Comparison of ENCODE assay signal across 1 cellular context in the genomic region with DNA sequence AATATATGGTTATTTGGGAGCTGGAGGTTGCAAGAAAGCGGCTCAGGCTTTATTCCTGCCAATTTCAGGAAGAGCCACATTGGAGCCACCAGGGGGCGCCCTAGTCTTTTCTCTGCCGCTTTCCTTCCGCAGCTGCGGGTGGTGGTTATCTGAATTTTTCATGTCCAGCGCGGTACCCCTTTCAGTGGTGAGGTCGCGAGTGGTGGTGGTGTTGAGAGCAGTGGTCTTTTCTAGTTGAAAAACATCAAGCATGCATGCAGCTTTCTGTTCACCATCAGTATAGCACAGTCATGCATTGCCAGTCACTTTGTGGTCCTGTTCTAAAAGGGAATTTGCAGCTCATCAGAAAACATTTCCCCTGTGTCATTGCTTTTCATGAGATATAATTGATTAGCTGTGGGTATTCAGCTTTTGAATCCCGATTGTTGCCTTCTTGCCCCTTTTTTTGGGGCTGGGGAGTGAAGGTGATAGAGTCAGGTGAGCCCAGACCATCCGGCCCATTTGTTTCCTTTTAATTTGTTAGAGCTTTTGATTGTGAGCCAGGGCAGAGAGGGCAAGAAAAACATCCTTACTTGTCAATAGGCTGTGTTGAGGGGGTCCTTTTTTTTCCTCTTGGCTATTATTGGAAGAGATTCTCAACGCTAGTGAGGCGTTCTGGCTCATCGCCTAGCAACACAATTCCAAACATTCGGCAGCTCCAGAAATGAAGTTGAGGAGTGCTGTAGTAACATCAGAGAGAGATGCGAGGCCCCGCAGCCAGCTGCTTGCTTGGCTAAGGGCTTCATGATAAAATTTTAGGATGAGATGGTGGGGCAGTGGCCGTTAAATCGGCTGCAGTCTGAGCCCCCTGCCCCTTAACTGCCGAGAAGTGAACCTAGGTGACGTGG.
TF ChIP-seq lines count a peak whose summit lies in the region.

No MANE protein-coding gene starts in this region.

TF ChIP-seq in HepG2, 621 proteins besides CTCF, POLR2A, EP300 and RAD21 (continued from another document and continues in another):
- TF ChIP-seq, protein P1, sequence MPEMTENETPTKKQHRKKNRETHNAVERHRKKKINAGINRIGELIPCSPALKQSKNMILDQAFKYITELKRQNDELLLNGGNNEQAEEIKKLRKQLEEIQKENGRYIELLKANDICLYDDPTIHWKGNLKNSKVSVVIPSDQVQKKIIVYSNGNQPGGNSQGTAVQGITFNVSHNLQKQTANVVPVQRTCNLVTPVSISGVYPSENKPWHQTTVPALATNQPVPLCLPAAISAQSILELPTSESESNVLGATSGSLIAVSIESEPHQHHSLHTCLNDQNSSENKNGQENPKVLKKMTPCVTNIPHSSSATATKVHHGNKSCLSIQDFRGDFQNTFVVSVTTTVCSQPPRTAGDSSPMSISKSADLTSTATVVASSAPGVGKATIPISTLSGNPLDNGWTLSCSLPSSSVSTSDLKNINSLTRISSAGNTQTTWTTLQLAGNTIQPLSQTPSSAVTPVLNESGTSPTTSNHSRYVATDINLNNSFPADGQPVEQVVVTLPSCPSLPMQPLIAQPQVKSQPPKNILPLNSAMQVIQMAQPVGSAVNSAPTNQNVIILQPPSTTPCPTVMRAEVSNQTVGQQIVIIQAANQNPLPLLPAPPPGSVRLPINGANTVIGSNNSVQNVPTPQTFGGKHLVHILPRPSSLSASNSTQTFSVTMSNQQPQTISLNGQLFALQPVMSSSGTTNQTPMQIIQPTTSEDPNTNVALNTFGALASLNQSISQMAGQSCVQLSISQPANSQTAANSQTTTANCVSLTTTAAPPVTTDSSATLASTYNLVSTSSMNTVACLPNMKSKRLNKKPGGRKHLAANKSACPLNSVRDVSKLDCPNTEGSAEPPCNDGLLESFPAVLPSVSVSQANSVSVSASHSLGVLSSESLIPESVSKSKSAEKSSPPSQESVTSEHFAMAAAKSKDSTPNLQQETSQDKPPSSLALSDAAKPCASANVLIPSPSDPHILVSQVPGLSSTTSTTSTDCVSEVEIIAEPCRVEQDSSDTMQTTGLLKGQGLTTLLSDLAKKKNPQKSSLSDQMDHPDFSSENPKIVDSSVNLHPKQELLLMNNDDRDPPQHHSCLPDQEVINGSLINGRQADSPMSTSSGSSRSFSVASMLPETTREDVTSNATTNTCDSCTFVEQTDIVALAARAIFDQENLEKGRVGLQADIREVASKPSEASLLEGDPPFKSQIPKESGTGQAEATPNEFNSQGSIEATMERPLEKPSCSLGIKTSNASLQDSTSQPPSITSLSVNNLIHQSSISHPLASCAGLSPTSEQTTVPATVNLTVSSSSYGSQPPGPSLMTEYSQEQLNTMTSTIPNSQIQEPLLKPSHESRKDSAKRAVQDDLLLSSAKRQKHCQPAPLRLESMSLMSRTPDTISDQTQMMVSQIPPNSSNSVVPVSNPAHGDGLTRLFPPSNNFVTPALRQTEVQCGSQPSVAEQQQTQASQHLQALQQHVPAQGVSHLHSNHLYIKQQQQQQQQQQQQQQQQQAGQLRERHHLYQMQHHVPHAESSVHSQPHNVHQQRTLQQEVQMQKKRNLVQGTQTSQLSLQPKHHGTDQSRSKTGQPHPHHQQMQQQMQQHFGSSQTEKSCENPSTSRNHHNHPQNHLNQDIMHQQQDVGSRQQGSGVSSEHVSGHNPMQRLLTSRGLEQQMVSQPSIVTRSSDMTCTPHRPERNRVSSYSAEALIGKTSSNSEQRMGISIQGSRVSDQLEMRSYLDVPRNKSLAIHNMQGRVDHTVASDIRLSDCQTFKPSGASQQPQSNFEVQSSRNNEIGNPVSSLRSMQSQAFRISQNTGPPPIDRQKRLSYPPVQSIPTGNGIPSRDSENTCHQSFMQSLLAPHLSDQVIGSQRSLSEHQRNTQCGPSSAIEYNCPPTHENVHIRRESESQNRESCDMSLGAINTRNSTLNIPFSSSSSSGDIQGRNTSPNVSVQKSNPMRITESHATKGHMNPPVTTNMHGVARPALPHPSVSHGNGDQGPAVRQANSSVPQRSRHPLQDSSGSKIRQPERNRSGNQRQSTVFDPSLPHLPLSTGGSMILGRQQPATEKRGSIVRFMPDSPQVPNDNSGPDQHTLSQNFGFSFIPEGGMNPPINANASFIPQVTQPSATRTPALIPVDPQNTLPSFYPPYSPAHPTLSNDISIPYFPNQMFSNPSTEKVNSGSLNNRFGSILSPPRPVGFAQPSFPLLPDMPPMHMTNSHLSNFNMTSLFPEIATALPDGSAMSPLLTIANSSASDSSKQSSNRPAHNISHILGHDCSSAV (CRISPR knock-in tag; IDR thresholded peaks at IDR 0.05; ENCODE audit: borderline replicate concordance): no peak
- no peak for TF ChIP-seq ZNF562 (CRISPR knock-in tag; IDR thresholded peaks at IDR 0.05; ENCODE audit: borderline replicate concordance)
- TF ChIP-seq HOXA9 (CRISPR knock-in tag; IDR thresholded peaks at IDR 0.05; ENCODE audit: borderline replicate concordance): no peak
- TF ChIP-seq ZNF709 (CRISPR knock-in tag; IDR thresholded peaks at IDR 0.05): no peak
- TF ChIP-seq MZF1 (CRISPR knock-in tag; IDR thresholded peaks at IDR 0.05; ENCODE audit: borderline replicate concordance): no peak
- TF ChIP-seq ZBTB8A (CRISPR knock-in tag; IDR thresholded peaks at IDR 0.05; ENCODE audit: borderline replicate concordance, low read depth): no peak
- no peak for TF ChIP-seq ZNF124 (CRISPR knock-in tag; IDR thresholded peaks at IDR 0.05)
- TF ChIP-seq PHF8 (CRISPR knock-in tag; IDR thresholded peaks at IDR 0.05): no peak
- no peak for TF ChIP-seq HNRNPL (IDR thresholded peaks at IDR 0.05; ENCODE audit: low read depth, low read length)
- TF ChIP-seq, protein P2, sequence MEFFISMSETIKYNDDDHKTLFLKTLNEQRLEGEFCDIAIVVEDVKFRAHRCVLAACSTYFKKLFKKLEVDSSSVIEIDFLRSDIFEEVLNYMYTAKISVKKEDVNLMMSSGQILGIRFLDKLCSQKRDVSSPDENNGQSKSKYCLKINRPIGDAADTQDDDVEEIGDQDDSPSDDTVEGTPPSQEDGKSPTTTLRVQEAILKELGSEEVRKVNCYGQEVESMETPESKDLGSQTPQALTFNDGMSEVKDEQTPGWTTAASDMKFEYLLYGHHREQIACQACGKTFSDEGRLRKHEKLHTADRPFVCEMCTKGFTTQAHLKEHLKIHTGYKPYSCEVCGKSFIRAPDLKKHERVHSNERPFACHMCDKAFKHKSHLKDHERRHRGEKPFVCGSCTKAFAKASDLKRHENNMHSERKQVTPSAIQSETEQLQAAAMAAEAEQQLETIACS (CRISPR knock-in tag; IDR thresholded peaks at IDR 0.05): no peak
- TF ChIP-seq RFXAP (CRISPR knock-in tag; IDR thresholded peaks at IDR 0.05; ENCODE audit: borderline replicate concordance): 0 out of 2 replicates have a peak, but pooled peaks have one; percentile 30
- TF ChIP-seq FOSL2 (CRISPR knock-in tag; IDR thresholded peaks at IDR 0.05): no peak; the same call in 1 of the 2 replicates
- no peak for TF ChIP-seq AGO1 (IDR thresholded peaks at IDR 0.05; ENCODE audit: low read depth, low read length, poor library complexity, severe bottlenecking)
- TF ChIP-seq KLF12 (CRISPR knock-in tag; IDR thresholded peaks at IDR 0.05; ENCODE audit: borderline replicate concordance): no peak
- TF ChIP-seq, protein P3, sequence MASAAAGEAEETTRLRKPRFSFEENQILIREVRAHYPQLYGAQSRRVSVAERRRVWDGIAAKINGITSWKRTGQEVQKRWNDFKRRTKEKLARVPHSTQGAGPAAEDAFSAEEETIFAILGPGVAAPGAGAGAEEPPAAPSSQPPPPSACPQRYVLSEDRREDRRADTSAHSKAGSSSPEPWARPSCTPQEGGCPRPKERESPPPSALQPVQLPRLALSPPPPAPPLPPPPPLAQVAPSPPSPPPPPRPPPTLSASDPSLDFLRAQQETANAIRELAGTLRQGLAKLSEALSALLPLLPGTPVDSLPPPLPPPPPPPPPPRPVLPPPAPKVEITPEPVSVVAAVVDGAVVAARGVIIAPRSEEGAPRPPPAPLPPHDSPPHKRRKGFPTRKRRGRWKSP (CRISPR knock-in tag; IDR thresholded peaks at IDR 0.05): no peak
- no peak for TF ChIP-seq RBAK (CRISPR knock-in tag; IDR thresholded peaks at IDR 0.05)
- TF ChIP-seq, protein P4, sequence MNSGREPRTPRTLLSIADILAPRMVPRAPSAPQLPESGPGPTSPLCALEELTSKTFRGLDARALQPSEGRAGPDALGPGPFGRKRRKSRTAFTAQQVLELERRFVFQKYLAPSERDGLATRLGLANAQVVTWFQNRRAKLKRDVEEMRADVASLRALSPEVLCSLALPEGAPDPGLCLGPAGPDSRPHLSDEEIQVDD (CRISPR knock-in tag; IDR thresholded peaks at IDR 0.05; ENCODE audit: borderline replicate concordance): no peak
- peak; percentile 68; the same call in 1 of the 2 replicates for TF ChIP-seq HOXA5 (CRISPR knock-in tag; IDR thresholded peaks at IDR 0.05)
- no peak for TF ChIP-seq ZMAT3 (CRISPR knock-in tag; conservative IDR thresholded peaks at IDR 0.05)
- TF ChIP-seq PHF21A (CRISPR knock-in tag; IDR thresholded peaks at IDR 0.05): no peak
- TF ChIP-seq ZNF598 (CRISPR knock-in tag; IDR thresholded peaks at IDR 0.05; ENCODE audit: borderline replicate concordance): no peak
- TF ChIP-seq ZMYM3 (CRISPR knock-in tag; IDR thresholded peaks at IDR 0.05): no peak
- no peak for TF ChIP-seq ZNF780A (CRISPR knock-in tag; IDR thresholded peaks at IDR 0.05)
- no peak for TF ChIP-seq ZNF382 (CRISPR knock-in tag; IDR thresholded peaks at IDR 0.05; ENCODE audit: borderline replicate concordance)
- no peak for TF ChIP-seq SSRP1 (CRISPR knock-in tag; IDR thresholded peaks at IDR 0.05)
- no peak for TF ChIP-seq MIER3 (CRISPR knock-in tag; IDR thresholded peaks at IDR 0.05; ENCODE audit: borderline replicate concordance)
- peak; percentile 32; the same call in 1 of the 2 replicates for TF ChIP-seq ZNF605 (CRISPR knock-in tag; IDR thresholded peaks at IDR 0.05)
- TF ChIP-seq MIXL1 (CRISPR knock-in tag; IDR thresholded peaks at IDR 0.05): peak; percentile 18; the same call in 1 of the 2 replicates
- no peak for TF ChIP-seq SMARCE1 (IDR thresholded peaks at IDR 0.05; ENCODE audit: borderline replicate concordance)
- no peak for TF ChIP-seq SOX13 (IDR thresholded peaks at IDR 0.05)
- no peak for TF ChIP-seq SOX13 (CRISPR knock-in tag; conservative IDR thresholded peaks at IDR 0.05 in 1 of 2, IDR thresholded peaks at IDR 0.05 in 1 of 2)
- TF ChIP-seq, protein P5, sequence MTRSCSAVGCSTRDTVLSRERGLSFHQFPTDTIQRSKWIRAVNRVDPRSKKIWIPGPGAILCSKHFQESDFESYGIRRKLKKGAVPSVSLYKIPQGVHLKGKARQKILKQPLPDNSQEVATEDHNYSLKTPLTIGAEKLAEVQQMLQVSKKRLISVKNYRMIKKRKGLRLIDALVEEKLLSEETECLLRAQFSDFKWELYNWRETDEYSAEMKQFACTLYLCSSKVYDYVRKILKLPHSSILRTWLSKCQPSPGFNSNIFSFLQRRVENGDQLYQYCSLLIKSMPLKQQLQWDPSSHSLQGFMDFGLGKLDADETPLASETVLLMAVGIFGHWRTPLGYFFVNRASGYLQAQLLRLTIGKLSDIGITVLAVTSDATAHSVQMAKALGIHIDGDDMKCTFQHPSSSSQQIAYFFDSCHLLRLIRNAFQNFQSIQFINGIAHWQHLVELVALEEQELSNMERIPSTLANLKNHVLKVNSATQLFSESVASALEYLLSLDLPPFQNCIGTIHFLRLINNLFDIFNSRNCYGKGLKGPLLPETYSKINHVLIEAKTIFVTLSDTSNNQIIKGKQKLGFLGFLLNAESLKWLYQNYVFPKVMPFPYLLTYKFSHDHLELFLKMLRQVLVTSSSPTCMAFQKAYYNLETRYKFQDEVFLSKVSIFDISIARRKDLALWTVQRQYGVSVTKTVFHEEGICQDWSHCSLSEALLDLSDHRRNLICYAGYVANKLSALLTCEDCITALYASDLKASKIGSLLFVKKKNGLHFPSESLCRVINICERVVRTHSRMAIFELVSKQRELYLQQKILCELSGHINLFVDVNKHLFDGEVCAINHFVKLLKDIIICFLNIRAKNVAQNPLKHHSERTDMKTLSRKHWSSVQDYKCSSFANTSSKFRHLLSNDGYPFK (CRISPR knock-in tag; IDR thresholded peaks at IDR 0.05; ENCODE audit: borderline replicate concordance): no peak
- TF ChIP-seq ZFYVE20 (CRISPR knock-in tag; IDR thresholded peaks at IDR 0.05; ENCODE audit: borderline replicate concordance, low read depth): no peak
- TF ChIP-seq, protein P6, sequence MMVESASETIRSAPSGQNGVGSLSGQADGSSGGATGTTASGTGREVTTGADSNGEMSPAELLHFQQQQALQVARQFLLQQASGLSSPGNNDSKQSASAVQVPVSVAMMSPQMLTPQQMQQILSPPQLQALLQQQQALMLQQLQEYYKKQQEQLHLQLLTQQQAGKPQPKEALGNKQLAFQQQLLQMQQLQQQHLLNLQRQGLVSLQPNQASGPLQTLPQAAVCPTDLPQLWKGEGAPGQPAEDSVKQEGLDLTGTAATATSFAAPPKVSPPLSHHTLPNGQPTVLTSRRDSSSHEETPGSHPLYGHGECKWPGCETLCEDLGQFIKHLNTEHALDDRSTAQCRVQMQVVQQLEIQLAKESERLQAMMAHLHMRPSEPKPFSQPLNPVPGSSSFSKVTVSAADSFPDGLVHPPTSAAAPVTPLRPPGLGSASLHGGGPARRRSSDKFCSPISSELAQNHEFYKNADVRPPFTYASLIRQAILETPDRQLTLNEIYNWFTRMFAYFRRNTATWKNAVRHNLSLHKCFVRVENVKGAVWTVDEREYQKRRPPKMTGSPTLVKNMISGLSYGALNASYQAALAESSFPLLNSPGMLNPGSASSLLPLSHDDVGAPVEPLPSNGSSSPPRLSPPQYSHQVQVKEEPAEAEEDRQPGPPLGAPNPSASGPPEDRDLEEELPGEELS (CRISPR knock-in tag; IDR thresholded peaks at IDR 0.05): no peak
- no peak for TF ChIP-seq SATB2 (CRISPR knock-in tag; IDR thresholded peaks at IDR 0.05)
- TF ChIP-seq ZSCAN20 (CRISPR knock-in tag; IDR thresholded peaks at IDR 0.05; ENCODE audit: borderline replicate concordance): no peak
- no peak for TF ChIP-seq ZNF724P (CRISPR knock-in tag; IDR thresholded peaks at IDR 0.05; ENCODE audit: borderline replicate concordance)
- TF ChIP-seq TCF12 (IDR thresholded peaks at IDR 0.05): no peak
- no peak for TF ChIP-seq TCF12 (CRISPR knock-in tag; IDR thresholded peaks at IDR 0.05)
- TF ChIP-seq TCF7 (IDR thresholded peaks at IDR 0.05; ENCODE audit: low read depth): no peak
- TF ChIP-seq ZNF337 (CRISPR knock-in tag; IDR thresholded peaks at IDR 0.05; ENCODE audit: borderline replicate concordance, low read depth): no peak
- no peak for TF ChIP-seq ATAD3A (CRISPR knock-in tag; IDR thresholded peaks at IDR 0.05)
- no peak for TF ChIP-seq NR3C1 (CRISPR knock-in tag; IDR thresholded peaks at IDR 0.05)
- TF ChIP-seq ZFAT (CRISPR knock-in tag; conservative IDR thresholded peaks at IDR 0.05): no peak
- no peak for TF ChIP-seq ZNF615 (CRISPR knock-in tag; IDR thresholded peaks at IDR 0.05; ENCODE audit: borderline replicate concordance)
- TF ChIP-seq, protein P7, sequence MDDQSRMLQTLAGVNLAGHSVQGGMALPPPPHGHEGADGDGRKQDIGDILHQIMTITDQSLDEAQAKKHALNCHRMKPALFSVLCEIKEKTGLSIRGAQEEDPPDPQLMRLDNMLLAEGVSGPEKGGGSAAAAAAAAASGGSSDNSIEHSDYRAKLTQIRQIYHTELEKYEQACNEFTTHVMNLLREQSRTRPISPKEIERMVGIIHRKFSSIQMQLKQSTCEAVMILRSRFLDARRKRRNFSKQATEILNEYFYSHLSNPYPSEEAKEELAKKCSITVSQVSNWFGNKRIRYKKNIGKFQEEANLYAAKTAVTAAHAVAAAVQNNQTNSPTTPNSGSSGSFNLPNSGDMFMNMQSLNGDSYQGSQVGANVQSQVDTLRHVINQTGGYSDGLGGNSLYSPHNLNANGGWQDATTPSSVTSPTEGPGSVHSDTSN (CRISPR knock-in tag; IDR thresholded peaks at IDR 0.05; ENCODE audit: borderline replicate concordance): no peak
- no peak for TF ChIP-seq ZNF792 (CRISPR knock-in tag; IDR thresholded peaks at IDR 0.05)
- no peak for TF ChIP-seq AKAP8 (CRISPR knock-in tag; IDR thresholded peaks at IDR 0.05)
